Comparison of ENCODE assay signal across 8 cellular contexts in genomic region chr19:15453091-15453498, GRCh38. TPM values are rescaled to one million over a fixed set of nuclear protein-coding genes. Genes with fewer than 3 reads are reported as not detected.
DNase-seq lines count a peak whose midpoint lies in the region; ATAC-seq and TF ChIP-seq lines count a peak whose summit lies in the region.
"Had no signal": no experiment of that assay in that cellular context is flagged by ENCODE, and none has a peak within 500 bp of the region (broad histone marks: within the 10 kb centered on the region; RNA-seq: fewer than 3 reads in every experiment).

No MANE protein-coding gene starts in this region.

- H3K27ac ChIP-seq in thoracic aorta = peak overlapping the region in 1 of 2 donors; percentile 2

- DNase-seq in astrocyte of the hippocampus (ENCODE audit: low read depth, low spot score) = peak; percentile 41
- DNase-seq in iPS-NIHi11 (ENCODE audit: low spot score) = peak; percentile 61
- no peak for DNase-seq in thoracic aorta (ENCODE audit: low spot score)
- DNase-seq in T-helper 17 cell = no peak
- DNase-seq: activated T-cell treated with anti-CD3 and anti-CD28 coated beads, Interleukin-2, amount 50 U/mL, for 24 hours had no signal

- H3K36me3 Mint-ChIP-seq in T-helper 17 cell (ENCODE audit: low read depth) = peaks cover 4% of the 10 kb centered on the region

- peaks cover 7 to 39% of the 10 kb centered on the region in 2 donors for H3K4me1 ChIP-seq in thoracic aorta (ENCODE audit: control insufficient read depth in 1 of 2, low read depth in 2 of 2)

- H3K27me3 ChIP-seq in thoracic aorta (replicated peaks; ENCODE audit: insufficient read depth) = peaks cover 9% of the 10 kb centered on the region

- no peaks in the 10 kb centered on the region for H3K27me3 Mint-ChIP-seq in T-helper 17 cell
- H3K27me3 Mint-ChIP-seq: activated T-cell treated with anti-CD3 and anti-CD28 coated beads, Interleukin-2, amount 50 U/mL, for 24 hours had no signal

- H3K9me3 ChIP-seq in thoracic aorta = no peaks in the 10 kb centered on the region
- H3K9me3 ChIP-seq in T-helper 17 cell (ENCODE audit: control insufficient read depth, low read length, poor library complexity, severe bottlenecking) = no peaks in the 10 kb centered on the region

- peaks cover 24% of the 10 kb centered on the region for H3K4me1 Mint-ChIP-seq in T-helper 17 cell

- no peak overlapping the region for H3K4me3 Mint-ChIP-seq in T-helper 17 cell
- H3K4me3 Mint-ChIP-seq: activated T-cell treated with anti-CD3 and anti-CD28 coated beads, Interleukin-2, amount 50 U/mL, for 24 hours had no signal

- H3K36me3 ChIP-seq in thoracic aorta = no peaks in the 10 kb centered on the region

- ATAC-seq in thoracic aorta (ENCODE audit: insufficient number of reproducible peaks, low FRiP score, low read depth) = no peak
- ATAC-seq in T-helper 17 cell = no peak
- ATAC-seq in GM19035 (IDR thresholded peaks at IDR 0.05; ENCODE audit: unreplicated experiment) = no peak
- no peak for ATAC-seq in HG03457 (IDR thresholded peaks at IDR 0.05; ENCODE audit: unreplicated experiment)

- peak; percentile 53 for TF ChIP-seq CTCF in thoracic aorta (IDR thresholded peaks at IDR 0.05)

- H3K27ac Mint-ChIP-seq in T-helper 17 cell = no peak overlapping the region

- peak overlapping the region; percentile 66 for H3K4me3 ChIP-seq in thoracic aorta

RNA-seq across cellular contexts. Expression of gene WIZ, which starts 3.3 kb away (rescaled TPM):
- total RNA-seq in thoracic aorta (10 to 100 TPM; 37.8 to 45.3 TPM), T-helper 17 cell (10 to 100 TPM; 17.1 to 19.2 TPM)

RNA-seq across cellular contexts. Expression of gene RASAL3, which starts 11.2 kb away (rescaled TPM):
- total RNA-seq in thoracic aorta (1 to 10 TPM; 4.1 to 5.1 TPM), T-helper 17 cell (100 to 1,000 TPM; 103 to 121 TPM)

RNA-seq across cellular contexts. Expression of gene PGLYRP2, which starts 26.2 kb away (rescaled TPM):
- not detected for total RNA-seq in thoracic aorta
- total RNA-seq in T-helper 17 cell = not detected
- total RNA-seq: temporal lobe had no signal

RNA-seq across cellular contexts. Expression of gene AKAP8L, which starts 34.3 kb away (rescaled TPM):
- total RNA-seq in thoracic aorta (100 to 1,000 TPM; 163 to 247 TPM), T-helper 17 cell (100 to 1,000 TPM; 116 to 123 TPM)

RNA-seq across cellular contexts. Expression of gene CYP4F22, which starts 55.2 kb away (rescaled TPM):
- total RNA-seq in thoracic aorta (not detected), T-helper 17 cell (1 to 10 TPM in 1 of 2 donors, under 1 TPM in 1; 0.44 to 1.4 TPM)

Comparison
In these comparisons a context has a peak if more than half of its experiments do, and no peak if none do; other contexts are left out.
1. DNase-seq: peak in astrocyte of the hippocampus (single experiment) and iPS-NIHi11 (single experiment); none in thoracic aorta (single experiment) and T-helper 17 cell (0 of 3).
2. RNA of gene RASAL3, which starts 11.2 kb away (total RNA-seq): 103 to 121 TPM in T-helper 17 cell; 4.1 to 5.1 TPM in thoracic aorta; every median in the first group is over 10 times any median in the second.